In the genomic region with DNA sequence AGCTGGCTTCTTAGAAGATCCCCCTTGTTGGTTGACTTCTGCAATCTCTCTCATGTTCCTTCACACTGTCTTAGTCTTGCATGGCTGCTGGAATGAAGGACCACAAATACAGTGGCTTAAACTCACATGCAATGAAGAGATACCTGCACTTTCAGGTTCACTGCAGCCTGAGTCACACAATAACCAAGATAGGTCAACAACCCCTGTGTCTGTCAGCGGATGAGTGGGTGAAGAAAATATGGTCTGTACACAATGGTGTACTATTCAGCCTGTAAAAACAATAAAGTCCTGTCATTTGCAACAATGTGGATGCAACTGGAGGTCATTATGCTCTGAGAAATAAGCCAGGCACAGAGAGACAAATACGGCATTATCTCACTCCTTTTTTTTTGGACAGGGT, we compare ENCODE assay signal across 9 cellular contexts.
"Had no signal": no experiment of that assay in that cellular context is flagged by ENCODE, and none has a peak within 500 bp of the region (broad histone marks: within the 10 kb centered on the region; RNA-seq: fewer than 3 reads in every experiment).

No MANE protein-coding gene starts in this region.

- H3K9me3 Mint-ChIP-seq: activated T-cell treated with anti-CD3 and anti-CD28 coated beads, Interleukin-2, amount 50 U/mL, for 24 hours; natural killer cell had no signal

- H3K27me3 Mint-ChIP-seq: activated T-cell treated with anti-CD3 and anti-CD28 coated beads, Interleukin-2, amount 50 U/mL, for 24 hours had no signal

- DNase-seq: activated T-cell treated with anti-CD3 and anti-CD28 coated beads, Interleukin-2, amount 50 U/mL, for 24 hours; anterior cingulate cortex; left colon; natural killer cell; nucleus accumbens; stimulated activated CD4-positive, alpha-beta T cell treated with anti-CD3 and anti-CD28 coated beads, Interleukin-12 subunit alpha, Interleukin-12 subunit beta, amount 100 ng/mL, for 4 hours; stimulated activated naive CD4-positive, alpha-beta T cell treated with Interleukin-2 at 50 U/mL for 16 hours; T-helper 2 cell had no signal

- ATAC-seq: left colon, natural killer cell, Right ventricle myocardium inferior had no signal

- H3K27ac Mint-ChIP-seq: activated T-cell treated with anti-CD3 and anti-CD28 coated beads, Interleukin-2, amount 50 U/mL, for 24 hours had no signal

- H3K36me3 Mint-ChIP-seq: natural killer cell had no signal

- H3K4me3 Mint-ChIP-seq: activated T-cell treated with anti-CD3 and anti-CD28 coated beads, Interleukin-2, amount 50 U/mL, for 24 hours; natural killer cell had no signal
